ENCODE assay signal across 25 cellular contexts in genomic region chr17:76904116-76904515, GRCh38. TPM values are rescaled to one million over a fixed set of nuclear protein-coding genes. Genes with fewer than 3 reads are reported as not detected.
DNase-seq lines count a peak whose midpoint lies in the region; ATAC-seq, FAIRE-seq and TF ChIP-seq lines count a peak whose summit lies in the region.
"Had no signal": no experiment of that assay in that cellular context is flagged by ENCODE, and none has a peak within 500 bp of the region (broad histone marks: within the 10 kb centered on the region; RNA-seq: fewer than 3 reads in every experiment).

No MANE protein-coding gene starts in this region.

- peak; percentile 51 for DNase-seq in kidney
- no peak for DNase-seq in AG08396 (ENCODE audit: low spot score)
- DNase-seq: BE2C; C1 segment of cervical spinal cord; CD4-positive, alpha-beta memory T cell; CD4-positive, CD25-positive, alpha-beta regulatory T cell; CD8-positive, alpha-beta memory T cell; COR-L47; DMS 273 treated with DMSO at 0.1 percent for 48 hours; DMS153; DMS53; DMS79; DND-41; EL; GDM1 had no signal

- FAIRE-seq in kidney (lab: Jason Lieb, UNC) = no peak
- FAIRE-seq: A549, GM12878, GM12892, GM18507 had no signal

- peaks cover 0 to 5% of the 10 kb centered on the region in 2 donors for H3K4me1 ChIP-seq in kidney (ENCODE audit: control insufficient read depth in 1 of 2, insufficient read depth in 1 of 2, low read depth in 1 of 2, low read length in 2 of 2)
- H3K4me1 ChIP-seq: A549 had no signal

- H3K36me3 Mint-ChIP-seq in stimulated activated memory B cell treated with anti-CD40 and anti-IgM and Interleukin-4, amounts not matched to agents 10 μg/mL and 1 μg/mL and 100 μg/mL, for 72 hours = no peaks in the 10 kb centered on the region
- H3K36me3 Mint-ChIP-seq: CD14-positive monocyte; CD4-positive, alpha-beta memory T cell; CD4-positive, CD25-positive, alpha-beta regulatory T cell; CD8-positive, alpha-beta memory T cell had no signal

- H3K36me3 ChIP-seq in kidney (ENCODE audit: control insufficient read depth in 1 of 2, insufficient read depth in 2 of 2, low read length in 2 of 2) = no peaks in the 10 kb centered on the region

- H3K4me1 Mint-ChIP-seq in stimulated activated memory B cell treated with anti-CD40 and anti-IgM and Interleukin-4, amounts not matched to agents 10 μg/mL and 1 μg/mL and 100 μg/mL, for 72 hours = peaks cover 5% of the 10 kb centered on the region
- H3K4me1 Mint-ChIP-seq: CD14-positive monocyte; CD4-positive, alpha-beta memory T cell; CD4-positive, CD25-positive, alpha-beta regulatory T cell; CD8-positive, alpha-beta memory T cell had no signal

- no peaks in the 10 kb centered on the region for H3K9me3 Mint-ChIP-seq in stimulated activated memory B cell treated with anti-CD40 and anti-IgM and Interleukin-4, amounts not matched to agents 10 μg/mL and 1 μg/mL and 100 μg/mL, for 72 hours
- H3K9me3 Mint-ChIP-seq: CD8-positive, alpha-beta memory T cell had no signal

- H3K4me3 Mint-ChIP-seq in stimulated activated memory B cell treated with anti-CD40 and anti-IgM and Interleukin-4, amounts not matched to agents 10 μg/mL and 1 μg/mL and 100 μg/mL, for 72 hours = no peak overlapping the region
- H3K4me3 Mint-ChIP-seq: CD14-positive monocyte; CD4-positive, alpha-beta memory T cell; CD8-positive, alpha-beta memory T cell had no signal

- no peak overlapping the region for H3K9ac ChIP-seq in kidney (ENCODE audit: low read length in 2 of 2)
- H3K9ac ChIP-seq: BLaER1 had no signal

- H3K27me3 Mint-ChIP-seq in stimulated activated memory B cell treated with anti-CD40 and anti-IgM and Interleukin-4, amounts not matched to agents 10 μg/mL and 1 μg/mL and 100 μg/mL, for 72 hours = peaks cover 72% of the 10 kb centered on the region

- intact Hi-C loops in kidney (cut with DNase I) = no loop called here

- peak; percentile 53 for ATAC-seq in stimulated activated memory B cell treated with anti-CD40 and anti-IgM and Interleukin-4, amounts not matched to agents 10 μg/mL and 1 μg/mL and 100 μg/mL, for 72 hours
- ATAC-seq in GM19351 (IDR thresholded peaks at IDR 0.05; ENCODE audit: unreplicated experiment) = no peak
- ATAC-seq: GM12878 had no signal

- TF ChIP-seq CTCF in VCaP (conservative IDR thresholded peaks at IDR 0.05) (no peak), kidney (IDR thresholded peaks at IDR 0.05; ENCODE audit: borderline replicate concordance, extremely low read depth, insufficient read depth) (no peak)

- H3K4me3 ChIP-seq in kidney (ENCODE audit: low read length in 2 of 2) = no peak overlapping the region
- H3K4me3 ChIP-seq: A549, BLaER1, GM12878 had no signal

- H3K27ac ChIP-seq in VCaP = peak overlapping the region; percentile 98; the same call in 1 of the 2 replicates
- H3K27ac ChIP-seq in kidney (ENCODE audit: low read depth in 2 of 2, low read length in 2 of 2) = no peak overlapping the region
- H3K27ac ChIP-seq: 22Rv1, A549, BLaER1 had no signal

- H3K9me3 ChIP-seq in kidney (ENCODE audit: control insufficient read depth in 1 of 2, low read length in 2 of 2) = peaks cover 0 to 3% of the 10 kb centered on the region in 2 donors
- H3K9me3 ChIP-seq: A549, BE2C, BLaER1 had no signal

- H3K27ac Mint-ChIP-seq in stimulated activated memory B cell treated with anti-CD40 and anti-IgM and Interleukin-4, amounts not matched to agents 10 μg/mL and 1 μg/mL and 100 μg/mL, for 72 hours = no peak overlapping the region
- H3K27ac Mint-ChIP-seq: CD4-positive, alpha-beta memory T cell; CD8-positive, alpha-beta memory T cell had no signal

RNA-seq across cellular contexts. Expression of gene MGAT5B, which starts 35.9 kb away (rescaled TPM):
- 2.3 TPM for total RNA-seq in kidney
- polyA plus RNA-seq in kidney (ENCODE audit: insufficient read depth, low read depth, low replicate concordance) = 0.56 TPM
- total RNA-seq: CD4-positive, CD25-positive, alpha-beta regulatory T cell had no signal
- polyA plus RNA-seq: CD14-positive monocyte; CD4-positive, CD25-positive, alpha-beta regulatory T cell; GM12878 had no signal
